1 cellular context compared by ENCODE assay signal in the genomic region with DNA sequence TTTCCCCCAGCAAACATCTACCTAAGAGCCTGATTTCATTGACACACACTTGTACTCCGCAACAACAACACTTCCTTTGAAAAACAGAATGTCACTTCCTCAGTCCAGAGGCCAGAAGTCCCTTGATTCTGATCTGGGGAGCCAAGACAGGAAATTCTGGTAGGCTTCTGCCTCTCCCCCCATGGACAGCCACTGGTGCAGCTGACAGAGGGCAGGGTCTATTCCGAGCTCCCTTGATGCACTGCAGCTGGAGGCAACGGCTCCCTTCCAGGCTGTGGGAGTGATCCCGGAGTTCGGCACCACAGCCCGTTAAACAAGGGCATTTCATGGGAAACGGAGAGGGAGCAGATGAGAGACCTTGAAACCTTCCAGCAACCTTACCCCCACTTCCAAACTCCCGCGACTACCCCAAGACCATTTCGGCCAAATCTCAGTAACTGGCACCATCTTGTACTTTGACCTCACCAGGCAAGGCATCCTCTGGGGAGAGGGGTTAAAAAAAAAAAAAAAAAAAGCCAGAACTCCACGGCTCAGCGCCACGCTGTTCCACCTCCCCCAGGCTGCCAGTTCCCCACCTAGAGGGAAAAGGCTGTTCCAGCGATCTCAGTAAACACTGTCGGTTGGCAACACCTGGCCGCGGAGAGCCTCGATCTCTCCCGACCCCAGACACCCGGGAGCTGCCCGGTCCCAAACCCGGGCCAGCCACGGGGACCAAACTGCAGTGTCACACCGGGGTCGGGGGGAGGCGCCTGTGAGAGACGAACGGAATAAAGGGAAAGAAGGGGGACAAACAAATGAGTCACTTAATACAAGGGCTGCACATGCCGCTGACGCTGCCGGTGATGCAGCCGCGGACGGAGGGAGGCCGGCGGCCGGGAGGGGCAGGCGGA.
TF ChIP-seq lines count a peak whose summit lies in the region.

No MANE protein-coding gene starts in this region.

TF ChIP-seq in K562, 482 proteins besides CTCF, POLR2A, EP300 and RAD21 (continued from another document and continues in another):
- TF ChIP-seq, protein P1, sequence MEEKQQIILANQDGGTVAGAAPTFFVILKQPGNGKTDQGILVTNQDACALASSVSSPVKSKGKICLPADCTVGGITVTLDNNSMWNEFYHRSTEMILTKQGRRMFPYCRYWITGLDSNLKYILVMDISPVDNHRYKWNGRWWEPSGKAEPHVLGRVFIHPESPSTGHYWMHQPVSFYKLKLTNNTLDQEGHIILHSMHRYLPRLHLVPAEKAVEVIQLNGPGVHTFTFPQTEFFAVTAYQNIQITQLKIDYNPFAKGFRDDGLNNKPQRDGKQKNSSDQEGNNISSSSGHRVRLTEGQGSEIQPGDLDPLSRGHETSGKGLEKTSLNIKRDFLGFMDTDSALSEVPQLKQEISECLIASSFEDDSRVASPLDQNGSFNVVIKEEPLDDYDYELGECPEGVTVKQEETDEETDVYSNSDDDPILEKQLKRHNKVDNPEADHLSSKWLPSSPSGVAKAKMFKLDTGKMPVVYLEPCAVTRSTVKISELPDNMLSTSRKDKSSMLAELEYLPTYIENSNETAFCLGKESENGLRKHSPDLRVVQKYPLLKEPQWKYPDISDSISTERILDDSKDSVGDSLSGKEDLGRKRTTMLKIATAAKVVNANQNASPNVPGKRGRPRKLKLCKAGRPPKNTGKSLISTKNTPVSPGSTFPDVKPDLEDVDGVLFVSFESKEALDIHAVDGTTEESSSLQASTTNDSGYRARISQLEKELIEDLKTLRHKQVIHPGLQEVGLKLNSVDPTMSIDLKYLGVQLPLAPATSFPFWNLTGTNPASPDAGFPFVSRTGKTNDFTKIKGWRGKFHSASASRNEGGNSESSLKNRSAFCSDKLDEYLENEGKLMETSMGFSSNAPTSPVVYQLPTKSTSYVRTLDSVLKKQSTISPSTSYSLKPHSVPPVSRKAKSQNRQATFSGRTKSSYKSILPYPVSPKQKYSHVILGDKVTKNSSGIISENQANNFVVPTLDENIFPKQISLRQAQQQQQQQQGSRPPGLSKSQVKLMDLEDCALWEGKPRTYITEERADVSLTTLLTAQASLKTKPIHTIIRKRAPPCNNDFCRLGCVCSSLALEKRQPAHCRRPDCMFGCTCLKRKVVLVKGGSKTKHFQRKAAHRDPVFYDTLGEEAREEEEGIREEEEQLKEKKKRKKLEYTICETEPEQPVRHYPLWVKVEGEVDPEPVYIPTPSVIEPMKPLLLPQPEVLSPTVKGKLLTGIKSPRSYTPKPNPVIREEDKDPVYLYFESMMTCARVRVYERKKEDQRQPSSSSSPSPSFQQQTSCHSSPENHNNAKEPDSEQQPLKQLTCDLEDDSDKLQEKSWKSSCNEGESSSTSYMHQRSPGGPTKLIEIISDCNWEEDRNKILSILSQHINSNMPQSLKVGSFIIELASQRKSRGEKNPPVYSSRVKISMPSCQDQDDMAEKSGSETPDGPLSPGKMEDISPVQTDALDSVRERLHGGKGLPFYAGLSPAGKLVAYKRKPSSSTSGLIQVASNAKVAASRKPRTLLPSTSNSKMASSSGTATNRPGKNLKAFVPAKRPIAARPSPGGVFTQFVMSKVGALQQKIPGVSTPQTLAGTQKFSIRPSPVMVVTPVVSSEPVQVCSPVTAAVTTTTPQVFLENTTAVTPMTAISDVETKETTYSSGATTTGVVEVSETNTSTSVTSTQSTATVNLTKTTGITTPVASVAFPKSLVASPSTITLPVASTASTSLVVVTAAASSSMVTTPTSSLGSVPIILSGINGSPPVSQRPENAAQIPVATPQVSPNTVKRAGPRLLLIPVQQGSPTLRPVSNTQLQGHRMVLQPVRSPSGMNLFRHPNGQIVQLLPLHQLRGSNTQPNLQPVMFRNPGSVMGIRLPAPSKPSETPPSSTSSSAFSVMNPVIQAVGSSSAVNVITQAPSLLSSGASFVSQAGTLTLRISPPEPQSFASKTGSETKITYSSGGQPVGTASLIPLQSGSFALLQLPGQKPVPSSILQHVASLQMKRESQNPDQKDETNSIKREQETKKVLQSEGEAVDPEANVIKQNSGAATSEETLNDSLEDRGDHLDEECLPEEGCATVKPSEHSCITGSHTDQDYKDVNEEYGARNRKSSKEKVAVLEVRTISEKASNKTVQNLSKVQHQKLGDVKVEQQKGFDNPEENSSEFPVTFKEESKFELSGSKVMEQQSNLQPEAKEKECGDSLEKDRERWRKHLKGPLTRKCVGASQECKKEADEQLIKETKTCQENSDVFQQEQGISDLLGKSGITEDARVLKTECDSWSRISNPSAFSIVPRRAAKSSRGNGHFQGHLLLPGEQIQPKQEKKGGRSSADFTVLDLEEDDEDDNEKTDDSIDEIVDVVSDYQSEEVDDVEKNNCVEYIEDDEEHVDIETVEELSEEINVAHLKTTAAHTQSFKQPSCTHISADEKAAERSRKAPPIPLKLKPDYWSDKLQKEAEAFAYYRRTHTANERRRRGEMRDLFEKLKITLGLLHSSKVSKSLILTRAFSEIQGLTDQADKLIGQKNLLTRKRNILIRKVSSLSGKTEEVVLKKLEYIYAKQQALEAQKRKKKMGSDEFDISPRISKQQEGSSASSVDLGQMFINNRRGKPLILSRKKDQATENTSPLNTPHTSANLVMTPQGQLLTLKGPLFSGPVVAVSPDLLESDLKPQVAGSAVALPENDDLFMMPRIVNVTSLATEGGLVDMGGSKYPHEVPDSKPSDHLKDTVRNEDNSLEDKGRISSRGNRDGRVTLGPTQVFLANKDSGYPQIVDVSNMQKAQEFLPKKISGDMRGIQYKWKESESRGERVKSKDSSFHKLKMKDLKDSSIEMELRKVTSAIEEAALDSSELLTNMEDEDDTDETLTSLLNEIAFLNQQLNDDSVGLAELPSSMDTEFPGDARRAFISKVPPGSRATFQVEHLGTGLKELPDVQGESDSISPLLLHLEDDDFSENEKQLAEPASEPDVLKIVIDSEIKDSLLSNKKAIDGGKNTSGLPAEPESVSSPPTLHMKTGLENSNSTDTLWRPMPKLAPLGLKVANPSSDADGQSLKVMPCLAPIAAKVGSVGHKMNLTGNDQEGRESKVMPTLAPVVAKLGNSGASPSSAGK (IDR thresholded peaks at IDR 0.05): peak; percentile 74
- no peak for TF ChIP-seq TGIF2 (CRISPR knock-in tag; IDR thresholded peaks at IDR 0.05)
- no peak for TF ChIP-seq SIN3B (IDR thresholded peaks at IDR 0.05; ENCODE audit: low read depth)
- peak; percentile 17 for TF ChIP-seq E2F8 (IDR thresholded peaks at IDR 0.05; ENCODE audit: low read depth, partially characterized antibody)
- TF ChIP-seq SRSF1 (IDR thresholded peaks at IDR 0.05; ENCODE audit: low read depth, low read length): no peak
- TF ChIP-seq POLR2H (tag; IDR thresholded peaks at IDR 0.05; ENCODE audit: low read depth): 0 out of 2 replicates have a peak, but pooled peaks have one; percentile 76
- no peak for TF ChIP-seq BRF2 (IDR thresholded peaks at IDR 0.05; ENCODE audit: borderline replicate concordance, insufficient read depth, insufficient read length)
- TF ChIP-seq PTBP1 (IDR thresholded peaks at IDR 0.05; ENCODE audit: low read depth, low read length): no peak
- TF ChIP-seq SP1 (CRISPR knock-in tag; IDR thresholded peaks at IDR 0.05): peak; percentile 25; the same call in 1 of the 2 replicates
- TF ChIP-seq TBP (optimal IDR thresholded peaks at IDR 0.05; ENCODE audit: low read depth, low read length): peak; percentile 82
- TF ChIP-seq ZNF655 (CRISPR knock-in tag; IDR thresholded peaks at IDR 0.05): no peak
- 0 out of 4 replicates have a peak, but pooled peaks of 1 of the 2 experiments have one; percentile 74 for TF ChIP-seq KDM4B (IDR thresholded peaks at IDR 0.05; ENCODE audit: borderline replicate concordance in 2 of 2, low read depth in 1 of 2)
- TF ChIP-seq ZNF282 (CRISPR knock-in tag; IDR thresholded peaks at IDR 0.05): no peak
- TF ChIP-seq ZFX (CRISPR knock-in tag; IDR thresholded peaks at IDR 0.05): no peak
- peak; percentile 22; the same call in 1 of the 2 replicates for TF ChIP-seq ETV5 (CRISPR knock-in tag; IDR thresholded peaks at IDR 0.05; ENCODE audit: low read depth)
- TF ChIP-seq TCF3 (CRISPR knock-in tag; IDR thresholded peaks at IDR 0.05): no peak
- TF ChIP-seq RBM14 (IDR thresholded peaks at IDR 0.05; ENCODE audit: borderline replicate concordance, insufficient read depth, low read depth, low read length): no peak
- peak; percentile 96 to 98 for TF ChIP-seq UBTF (IDR thresholded peaks at IDR 0.05; ENCODE audit: borderline replicate concordance in 1 of 2, low read depth in 2 of 2, low read length in 2 of 2)
- TF ChIP-seq NCOA6 (IDR thresholded peaks at IDR 0.05): no peak
- no peak for TF ChIP-seq NR2F6 (CRISPR knock-in tag; IDR thresholded peaks at IDR 0.05)
- TF ChIP-seq ZBTB34 (CRISPR knock-in tag; IDR thresholded peaks at IDR 0.05): no peak
- 0 out of 2 replicates have a peak, but pooled peaks have one; percentile 64 for TF ChIP-seq ZBTB7A (IDR thresholded peaks at IDR 0.05; ENCODE audit: borderline replicate concordance, control insufficient read depth, low read depth, low read length)
- TF ChIP-seq ZNF785 (CRISPR knock-in tag; IDR thresholded peaks at IDR 0.05): no peak
- TF ChIP-seq, protein P2, sequence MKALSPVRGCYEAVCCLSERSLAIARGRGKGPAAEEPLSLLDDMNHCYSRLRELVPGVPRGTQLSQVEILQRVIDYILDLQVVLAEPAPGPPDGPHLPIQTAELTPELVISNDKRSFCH (CRISPR knock-in tag; IDR thresholded peaks at IDR 0.05): no peak
- TF ChIP-seq, protein P2 (tag; IDR thresholded peaks at IDR 0.05): no peak
- peak; percentile 61 for TF ChIP-seq BCOR (IDR thresholded peaks at IDR 0.05)
- 0 out of 2 replicates have a peak, but pooled peaks have one; percentile 50 for TF ChIP-seq MAFK (IDR thresholded peaks at IDR 0.05; ENCODE audit: low read length)
- peak; percentile 83 for TF ChIP-seq ZNF395 (CRISPR knock-in tag; IDR thresholded peaks at IDR 0.05)
